In the genomic region with DNA sequence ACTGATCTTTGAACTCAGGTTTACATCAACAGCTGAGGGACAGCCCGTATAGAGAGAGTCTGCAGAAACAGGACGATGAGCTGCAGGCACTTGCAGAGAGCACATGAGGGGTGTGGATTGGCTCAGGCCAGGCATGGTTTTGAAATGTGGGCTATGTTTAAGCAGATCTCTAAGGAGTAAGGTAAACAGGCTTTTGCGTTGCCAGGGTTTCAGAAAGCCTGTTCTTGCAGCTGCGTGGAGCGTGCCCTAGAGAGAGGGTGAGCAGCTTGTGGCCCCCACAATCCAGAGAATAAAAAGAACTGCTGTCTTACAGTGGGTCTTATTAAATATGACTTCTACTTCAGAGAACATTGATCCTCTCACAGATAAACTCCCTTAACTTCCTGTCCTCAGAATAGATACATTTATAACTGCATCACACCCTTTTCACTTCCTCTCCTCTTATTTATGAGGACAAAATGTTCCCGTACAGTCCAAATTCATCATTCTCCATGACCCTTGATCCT, we compare ENCODE assay signal across 8 cellular contexts.
DNase-seq lines count a peak whose midpoint lies in the region; ATAC-seq and TF ChIP-seq lines count a peak whose summit lies in the region.

No MANE protein-coding gene starts in this region.

- H3K4me2 ChIP-seq in trophoblast cell (ENCODE audit: low read length) = no peak overlapping the region

- H3K4ac ChIP-seq in trophoblast cell (ENCODE audit: low read depth, low read length) = no peak overlapping the region

- H3K4me3 Mint-ChIP-seq in CD4-positive, CD25-positive, alpha-beta regulatory T cell = peak overlapping the region; percentile 39 to 89 (median 82)
- peak overlapping the region; percentile 71 to 91 (median 82) for H3K4me3 Mint-ChIP-seq in IgD-negative memory B cell

- peaks cover 26 to 48% (median 40%) of the 10 kb centered on the region in 4 donors for H3K4me1 Mint-ChIP-seq in CD4-positive, CD25-positive, alpha-beta regulatory T cell
- peaks cover 53 to 59% (median 55%) of the 10 kb centered on the region in 3 donors for H3K4me1 Mint-ChIP-seq in IgD-negative memory B cell

- H2BK12ac ChIP-seq in trophoblast cell (ENCODE audit: low read length) = no peak overlapping the region

- H2BK120ac ChIP-seq in trophoblast cell (ENCODE audit: insufficient read depth, low read length, poor library complexity) = no peak overlapping the region

- no peak overlapping the region for H2AK5ac ChIP-seq in trophoblast cell (ENCODE audit: low read length)

- no peak overlapping the region for H3K23ac ChIP-seq in trophoblast cell (ENCODE audit: low read length)

- no peak overlapping the region for H4K12ac ChIP-seq in trophoblast cell (ENCODE audit: low read depth, low read length)

- peak overlapping the region; percentile 95 to 99 (median 98) for H3K27ac Mint-ChIP-seq in CD4-positive, CD25-positive, alpha-beta regulatory T cell
- peak overlapping the region; percentile 90 to 98 (median 93) for H3K27ac Mint-ChIP-seq in IgD-negative memory B cell

- TF ChIP-seq CTCF in fibroblast of villous mesenchyme (IDR thresholded peaks at IDR 0.05; ENCODE audit: insufficient read depth, low read depth, low read length) (no peak), BE2C (IDR thresholded peaks at IDR 0.05; ENCODE audit: low read depth, low read length) (no peak)

- peaks cover 0 to 17% (median 4%) of the 10 kb centered on the region in 7 donors for H3K9me3 Mint-ChIP-seq in CD4-positive, CD25-positive, alpha-beta regulatory T cell
- peaks cover 8 to 11% (median 8%) of the 10 kb centered on the region in 3 donors for H3K9me3 Mint-ChIP-seq in IgD-negative memory B cell

- H3K79me1 ChIP-seq in trophoblast cell (ENCODE audit: low read length) = no peaks in the 10 kb centered on the region

- WGBS in trophoblast cell (ENCODE audit: extremely low coverage, insufficient coverage, insufficient read length) = no CpG with 5 or more reads among the region's 6 CpGs

- no peak overlapping the region for H4K8ac ChIP-seq in trophoblast cell (ENCODE audit: low read depth, low read length)

- H3K27me3 Mint-ChIP-seq in CD4-positive, CD25-positive, alpha-beta regulatory T cell = peaks cover 4% of the 10 kb centered on the region
- H3K27me3 Mint-ChIP-seq in IgD-negative memory B cell = no peaks in the 10 kb centered on the region

- no peak overlapping the region for H2AFZ ChIP-seq in trophoblast cell (ENCODE audit: insufficient read depth, low read length, poor library complexity)

- H2BK5ac ChIP-seq in trophoblast cell (ENCODE audit: low read depth, low read length, poor library complexity) = no peak overlapping the region

- peaks cover 5% of the 10 kb centered on the region for H3K36me3 Mint-ChIP-seq in CD4-positive, CD25-positive, alpha-beta regulatory T cell
- H3K36me3 Mint-ChIP-seq in IgD-negative memory B cell = peaks cover 21% of the 10 kb centered on the region

- peaks cover 5 to 7% of the 10 kb centered on the region in 2 experiments for H3K9me3 ChIP-seq in CD4-positive, CD25-positive, alpha-beta regulatory T cell (ENCODE audit: control insufficient read depth in 2 of 2, low read length in 2 of 2)
- H3K9me3 ChIP-seq in trophoblast cell (ENCODE audit: insufficient read depth, low read depth, low read length) (no peaks in the 10 kb centered on the region), BE2C (no peaks in the 10 kb centered on the region)

- H3K4me3 ChIP-seq in CD4-positive, CD25-positive, alpha-beta regulatory T cell (ENCODE audit: low read depth, low read length) = peak overlapping the region; percentile 71
- H3K4me3 ChIP-seq in fibroblast of villous mesenchyme (ENCODE audit: low read depth, low read length) (no peak overlapping the region), trophoblast cell (ENCODE audit: low read depth, low read length) (no peak overlapping the region), BE2C (ENCODE audit: low read depth, low read length) (no peak overlapping the region)

- H3K27me3 ChIP-seq in CD4-positive, CD25-positive, alpha-beta regulatory T cell (ENCODE audit: control insufficient read depth, insufficient read depth, low read length) = no peaks in the 10 kb centered on the region
- H3K27me3 ChIP-seq in trophoblast cell (ENCODE audit: insufficient read depth, low read length) = no peaks in the 10 kb centered on the region
- H3K27me3 ChIP-seq in BE2C = no peaks in the 10 kb centered on the region

- H3K4me1 ChIP-seq in CD4-positive, CD25-positive, alpha-beta regulatory T cell (ENCODE audit: control insufficient read depth, insufficient read depth, low read length, poor library complexity, severe bottlenecking) = peaks cover 22% of the 10 kb centered on the region
- no peaks in the 10 kb centered on the region for H3K4me1 ChIP-seq in trophoblast cell (ENCODE audit: control insufficient read depth in 1 of 2, insufficient read depth in 2 of 2, low read length in 2 of 2)
- no peaks in the 10 kb centered on the region for H3K4me1 ChIP-seq in BE2C

- ATAC-seq in CD4-positive, CD25-positive, alpha-beta regulatory T cell (ENCODE audit: low read depth in 2 of 2) = peak; percentile 69 to 77
- ATAC-seq in GM19468 (IDR thresholded peaks at IDR 0.05; ENCODE audit: extremely low read depth, unreplicated experiment) = peak; percentile 55

- H3K18ac ChIP-seq in trophoblast cell (ENCODE audit: low read length) = no peak overlapping the region

- H3K27ac ChIP-seq in CD4-positive, CD25-positive, alpha-beta regulatory T cell (ENCODE audit: insufficient read depth, low read length, poor library complexity, severe bottlenecking) = peak overlapping the region; percentile 72
- no peak overlapping the region for H3K27ac ChIP-seq in trophoblast cell (ENCODE audit: low read depth, low read length)

- H3K79me2 ChIP-seq in trophoblast cell (ENCODE audit: control insufficient read depth, insufficient read depth, low read length, poor library complexity) = no peaks in the 10 kb centered on the region

- no peak overlapping the region for H3K9ac ChIP-seq in trophoblast cell (ENCODE audit: low read length)

- H4K91ac ChIP-seq in trophoblast cell (ENCODE audit: low read depth, low read length) = no peak overlapping the region

- DNase-seq in CD4-positive, CD25-positive, alpha-beta regulatory T cell = peak in 2 of 3 donors; percentile 61 to 63
- DNase-seq in fibroblast of villous mesenchyme (ENCODE audit: low read depth) (peak; percentile 33), NCI-H1436 (lab: John Stamatoyannopoulos, UW) (no peak), trophoblast cell (no peak), BE2C (no peak), NCI-H1105 treated with DMSO at 0.1 percent for 48 hours (lab: John Stamatoyannopoulos, UW) (no peak)

- no peaks in the 10 kb centered on the region for H3K36me3 ChIP-seq in CD4-positive, CD25-positive, alpha-beta regulatory T cell (ENCODE audit: control insufficient read depth, insufficient read depth, low read length)
- no peaks in the 10 kb centered on the region for H3K36me3 ChIP-seq in trophoblast cell (ENCODE audit: control insufficient read depth in 1 of 2, insufficient read depth in 2 of 2, low read length in 2 of 2)
- H3K36me3 ChIP-seq in BE2C = no peaks in the 10 kb centered on the region

- no peak overlapping the region for H3K14ac ChIP-seq in trophoblast cell (ENCODE audit: low read length)

Comparison
In these comparisons a context has a peak if more than half of its experiments do, and no peak if none do; other contexts are left out.
1. DNase-seq: peak in CD4-positive, CD25-positive, alpha-beta regulatory T cell (2 of 3) and fibroblast of villous mesenchyme (single experiment); none in NCI-H1436 (single experiment), trophoblast cell (0 of 2), BE2C (single experiment) and NCI-H1105 treated with DMSO at 0.1 percent for 48 hours (single experiment).